In genomic region chr5:111757582-111758283, GRCh38 we compare ENCODE assay signal across 8 cellular contexts. TPM values are rescaled to one million over a fixed set of nuclear protein-coding genes. Genes with fewer than 3 reads are reported as not detected.
A peak's percentile ranks its signal among the peaks of the same experiment; 100 is the strongest.
DNase-seq lines count a peak whose midpoint lies in the region; ATAC-seq, FAIRE-seq and TF ChIP-seq lines count a peak whose summit lies in the region.

No MANE protein-coding gene starts in this region.

- H3K4me3 ChIP-seq in psoas muscle (peak overlapping the region; percentile 78), urinary bladder (ENCODE audit: low read depth, low read length) (peak overlapping the region; percentile 71)

- peaks cover 35% of the 10 kb centered on the region for H3K4me1 ChIP-seq in psoas muscle
- H3K4me1 ChIP-seq in urinary bladder (ENCODE audit: insufficient read depth): no peaks in the 10 kb centered on the region

- no peaks in the 10 kb centered on the region for H3K27me3 ChIP-seq in psoas muscle (ENCODE audit: insufficient read depth in 3 of 3, low read length in 2 of 3)

- peak; percentile 96 for FAIRE-seq in GM12891 (lab: Jason Lieb, UNC)

- H3K27ac ChIP-seq in psoas muscle: peak overlapping the region; percentile 90
- peak overlapping the region; percentile 73 for H3K27ac ChIP-seq in urinary bladder (ENCODE audit: low read depth)

- H3K36me3 ChIP-seq in psoas muscle (ENCODE audit: insufficient read depth in 1 of 2, low read depth in 1 of 2) (no peaks in the 10 kb centered on the region), urinary bladder (ENCODE audit: insufficient read depth) (no peaks in the 10 kb centered on the region)

- ATAC-seq in HG02642 (IDR thresholded peaks at IDR 0.05; ENCODE audit: poor library complexity, unreplicated experiment): peak; percentile 84
- peak; percentile 91 for ATAC-seq in left ventricle myocardium superior
- ATAC-seq in psoas muscle: peak; percentile 85 to 92 (median 88)

- peak; percentile 1 for TF ChIP-seq CTCF in psoas muscle (IDR thresholded peaks at IDR 0.05)

- no peak for TF ChIP-seq POLR2A in GM12891 (IDR thresholded peaks at IDR 0.05; ENCODE audit: low read depth, low read length)

- intact Hi-C loops in left ventricle myocardium superior (cut with micrococcal nuclease) (loop anchor here (10.0 kb wide), 1 partner anchor 213 kb away; no protein-coding TSS in a partner anchor), psoas muscle (cut with DNase I) (loop anchor here (2.0 to 10.0 kb wide), 4 partner anchors 77 to 389 kb away; no protein-coding TSS in a partner anchor)

- peak; percentile 66 for DNase-seq in GM12891 (ENCODE audit: insufficient read length, low spot score)
- DNase-seq in NCI-H1092 treated with DMSO at 0.1 percent for 48 hours (lab: John Stamatoyannopoulos, UW): peak; percentile 87
- DNase-seq in T-helper 1 cell: peak; percentile 27 to 88 (median 48)
- DNase-seq in amniotic stem cell (lab: John Stamatoyannopoulos, UW): peak; percentile 87
- peak; percentile 98 for DNase-seq in left ventricle myocardium superior
- DNase-seq in psoas muscle: peak; percentile 93 to 96

- WGBS in psoas muscle, 3 donors: 0 to 1% (median 1%) methylated on average over 65 to 88 of the region's 88 CpGs
- WGBS in urinary bladder: under 1% methylated on average over 88 of the region's 88 CpGs

- H3K9me3 ChIP-seq in psoas muscle: no peaks in the 10 kb centered on the region

TF ChIP-seq in GM12891, 5 proteins besides CTCF, POLR2A, EP300 and RAD21:
- TF ChIP-seq POLR2AphosphoS5 (IDR thresholded peaks at IDR 0.05; ENCODE audit: low read depth, low read length) (no peak; the same call in none of the 2 replicates), SPI1 (IDR thresholded peaks at IDR 0.05; ENCODE audit: low read depth, low read length) (no peak), PAX5 (IDR thresholded peaks at IDR 0.05; ENCODE audit: insufficient read depth, low read length, severe bottlenecking) (no peak), TAF1 (IDR thresholded peaks at IDR 0.05; ENCODE audit: low read depth, low read length) (no peak), POU2F2 (IDR thresholded peaks at IDR 0.05; ENCODE audit: low read depth, low read length) (no peak)

RNA-seq across cellular contexts. Expression of gene NREP, which starts 0.7 kb away (rescaled TPM):
- polyA plus RNA-seq in GM12891 (2012; ENCODE audit: low read depth, missing spikeins): 20.6 TPM
- 38.6 TPM for total RNA-seq in left ventricle myocardium superior
- total RNA-seq in psoas muscle: 10 to 100 TPM in 1 of 4 donors, 1 to 10 TPM in 3; 5.5 to 15.1 (median 7.4) TPM
- 1 to 10 TPM; 4.7 to 4.8 (median 4.7) TPM for polyA plus RNA-seq in psoas muscle
- total RNA-seq in urinary bladder: 372 TPM
- 24.6 TPM for polyA plus RNA-seq in urinary bladder

Comparison
In these comparisons a context has a peak if more than half of its experiments do, and no peak if none do; other contexts are left out.
1. Peak in every context shown above with its lines: DNase-seq, ATAC-seq, H3K4me3 ChIP-seq and H3K27ac ChIP-seq.
2. DNase-seq: peak in every context shown above with its lines; median percentile 98 in left ventricle myocardium superior; 94 in psoas muscle; 87 in NCI-H1092 treated with DMSO at 0.1 percent for 48 hours; 87 in amniotic stem cell; 66 in GM12891; 48 in T-helper 1 cell.